In the genomic region with DNA sequence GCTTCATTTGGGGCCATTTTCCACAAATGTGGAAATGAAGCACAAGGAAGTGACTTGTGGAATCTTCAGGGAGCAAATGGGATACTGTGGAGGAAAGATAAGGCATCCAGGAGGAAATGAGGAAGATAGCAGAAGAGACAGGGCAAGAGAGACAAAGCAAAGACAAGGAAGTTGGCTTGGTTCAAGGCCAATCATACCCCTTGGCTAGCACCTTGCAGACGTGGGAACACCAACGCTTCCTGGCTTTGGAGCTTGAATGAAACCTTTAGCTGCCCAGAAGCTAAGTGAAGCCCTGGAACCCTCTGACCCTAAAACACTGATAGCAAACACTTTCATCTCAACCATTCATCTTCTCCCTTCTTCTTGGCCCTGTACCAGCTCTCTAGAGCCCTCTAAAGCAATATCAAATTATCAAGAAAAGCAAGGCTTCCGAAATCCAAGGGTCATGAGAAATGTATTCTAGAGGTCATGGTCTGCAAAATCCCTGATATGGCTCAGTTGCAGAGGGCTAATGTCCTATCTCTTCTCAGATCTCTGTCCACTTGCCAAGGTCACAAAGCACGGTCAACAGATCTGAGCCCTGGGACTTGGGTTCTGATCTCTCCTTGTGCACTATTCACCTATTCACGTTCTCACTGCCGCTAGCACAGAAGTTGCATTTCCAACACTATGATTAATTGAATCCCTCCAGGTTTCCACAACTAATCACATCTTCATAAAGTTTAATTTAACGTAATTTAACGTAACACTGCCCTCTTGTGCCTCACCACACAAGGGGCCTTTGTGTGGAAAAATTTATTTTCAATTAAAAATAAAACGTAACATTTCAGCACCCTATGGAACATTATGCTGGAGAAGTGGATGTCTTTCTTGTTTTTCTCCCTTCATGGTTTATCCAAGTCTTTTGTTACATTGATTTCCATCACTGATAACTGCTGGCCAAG, we compare ENCODE assay signal across 2 cellular contexts.
TF ChIP-seq lines count a peak whose summit lies in the region.

No MANE protein-coding gene starts in this region.

TF ChIP-seq in liver, 16 proteins besides CTCF, POLR2A, EP300 and RAD21 (continued from another document):
- TF ChIP-seq, protein P1, sequence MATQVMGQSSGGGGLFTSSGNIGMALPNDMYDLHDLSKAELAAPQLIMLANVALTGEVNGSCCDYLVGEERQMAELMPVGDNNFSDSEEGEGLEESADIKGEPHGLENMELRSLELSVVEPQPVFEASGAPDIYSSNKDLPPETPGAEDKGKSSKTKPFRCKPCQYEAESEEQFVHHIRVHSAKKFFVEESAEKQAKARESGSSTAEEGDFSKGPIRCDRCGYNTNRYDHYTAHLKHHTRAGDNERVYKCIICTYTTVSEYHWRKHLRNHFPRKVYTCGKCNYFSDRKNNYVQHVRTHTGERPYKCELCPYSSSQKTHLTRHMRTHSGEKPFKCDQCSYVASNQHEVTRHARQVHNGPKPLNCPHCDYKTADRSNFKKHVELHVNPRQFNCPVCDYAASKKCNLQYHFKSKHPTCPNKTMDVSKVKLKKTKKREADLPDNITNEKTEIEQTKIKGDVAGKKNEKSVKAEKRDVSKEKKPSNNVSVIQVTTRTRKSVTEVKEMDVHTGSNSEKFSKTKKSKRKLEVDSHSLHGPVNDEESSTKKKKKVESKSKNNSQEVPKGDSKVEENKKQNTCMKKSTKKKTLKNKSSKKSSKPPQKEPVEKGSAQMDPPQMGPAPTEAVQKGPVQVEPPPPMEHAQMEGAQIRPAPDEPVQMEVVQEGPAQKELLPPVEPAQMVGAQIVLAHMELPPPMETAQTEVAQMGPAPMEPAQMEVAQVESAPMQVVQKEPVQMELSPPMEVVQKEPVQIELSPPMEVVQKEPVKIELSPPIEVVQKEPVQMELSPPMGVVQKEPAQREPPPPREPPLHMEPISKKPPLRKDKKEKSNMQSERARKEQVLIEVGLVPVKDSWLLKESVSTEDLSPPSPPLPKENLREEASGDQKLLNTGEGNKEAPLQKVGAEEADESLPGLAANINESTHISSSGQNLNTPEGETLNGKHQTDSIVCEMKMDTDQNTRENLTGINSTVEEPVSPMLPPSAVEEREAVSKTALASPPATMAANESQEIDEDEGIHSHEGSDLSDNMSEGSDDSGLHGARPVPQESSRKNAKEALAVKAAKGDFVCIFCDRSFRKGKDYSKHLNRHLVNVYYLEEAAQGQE (IDR thresholded peaks at IDR 0.05) = no peak

TF ChIP-seq in HepG2, 621 proteins besides CTCF, POLR2A, EP300 and RAD21 (continued from another document):
- TF ChIP-seq, protein P2, sequence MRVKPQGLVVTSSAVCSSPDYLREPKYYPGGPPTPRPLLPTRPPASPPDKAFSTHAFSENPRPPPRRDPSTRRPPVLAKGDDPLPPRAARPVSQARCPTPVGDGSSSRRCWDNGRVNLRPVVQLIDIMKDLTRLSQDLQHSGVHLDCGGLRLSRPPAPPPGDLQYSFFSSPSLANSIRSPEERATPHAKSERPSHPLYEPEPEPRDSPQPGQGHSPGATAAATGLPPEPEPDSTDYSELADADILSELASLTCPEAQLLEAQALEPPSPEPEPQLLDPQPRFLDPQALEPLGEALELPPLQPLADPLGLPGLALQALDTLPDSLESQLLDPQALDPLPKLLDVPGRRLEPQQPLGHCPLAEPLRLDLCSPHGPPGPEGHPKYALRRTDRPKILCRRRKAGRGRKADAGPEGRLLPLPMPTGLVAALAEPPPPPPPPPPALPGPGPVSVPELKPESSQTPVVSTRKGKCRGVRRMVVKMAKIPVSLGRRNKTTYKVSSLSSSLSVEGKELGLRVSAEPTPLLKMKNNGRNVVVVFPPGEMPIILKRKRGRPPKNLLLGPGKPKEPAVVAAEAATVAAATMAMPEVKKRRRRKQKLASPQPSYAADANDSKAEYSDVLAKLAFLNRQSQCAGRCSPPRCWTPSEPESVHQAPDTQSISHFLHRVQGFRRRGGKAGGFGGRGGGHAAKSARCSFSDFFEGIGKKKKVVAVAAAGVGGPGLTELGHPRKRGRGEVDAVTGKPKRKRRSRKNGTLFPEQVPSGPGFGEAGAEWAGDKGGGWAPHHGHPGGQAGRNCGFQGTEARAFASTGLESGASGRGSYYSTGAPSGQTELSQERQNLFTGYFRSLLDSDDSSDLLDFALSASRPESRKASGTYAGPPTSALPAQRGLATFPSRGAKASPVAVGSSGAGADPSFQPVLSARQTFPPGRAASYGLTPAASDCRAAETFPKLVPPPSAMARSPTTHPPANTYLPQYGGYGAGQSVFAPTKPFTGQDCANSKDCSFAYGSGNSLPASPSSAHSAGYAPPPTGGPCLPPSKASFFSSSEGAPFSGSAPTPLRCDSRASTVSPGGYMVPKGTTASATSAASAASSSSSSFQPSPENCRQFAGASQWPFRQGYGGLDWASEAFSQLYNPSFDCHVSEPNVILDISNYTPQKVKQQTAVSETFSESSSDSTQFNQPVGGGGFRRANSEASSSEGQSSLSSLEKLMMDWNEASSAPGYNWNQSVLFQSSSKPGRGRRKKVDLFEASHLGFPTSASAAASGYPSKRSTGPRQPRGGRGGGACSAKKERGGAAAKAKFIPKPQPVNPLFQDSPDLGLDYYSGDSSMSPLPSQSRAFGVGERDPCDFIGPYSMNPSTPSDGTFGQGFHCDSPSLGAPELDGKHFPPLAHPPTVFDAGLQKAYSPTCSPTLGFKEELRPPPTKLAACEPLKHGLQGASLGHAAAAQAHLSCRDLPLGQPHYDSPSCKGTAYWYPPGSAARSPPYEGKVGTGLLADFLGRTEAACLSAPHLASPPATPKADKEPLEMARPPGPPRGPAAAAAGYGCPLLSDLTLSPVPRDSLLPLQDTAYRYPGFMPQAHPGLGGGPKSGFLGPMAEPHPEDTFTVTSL (CRISPR knock-in tag; IDR thresholded peaks at IDR 0.05; ENCODE audit: borderline replicate concordance) = no peak
- TF ChIP-seq ZNF563 (CRISPR knock-in tag; IDR thresholded peaks at IDR 0.05) (no peak), EED (CRISPR knock-in tag; IDR thresholded peaks at IDR 0.05) (no peak), ZNF446 (CRISPR knock-in tag; IDR thresholded peaks at IDR 0.05) (no peak), HNRNPH1 (optimal IDR thresholded peaks at IDR 0.05; ENCODE audit: low read depth, low read length) (no peak), TCF7L2 (IDR thresholded peaks at IDR 0.05; ENCODE audit: low read depth, low read length) (no peak), KMT2A (CRISPR knock-in tag; IDR thresholded peaks at IDR 0.05) (no peak), ZFP37 (CRISPR knock-in tag; IDR thresholded peaks at IDR 0.05; ENCODE audit: borderline replicate concordance) (no peak), KDM1A (CRISPR knock-in tag; IDR thresholded peaks at IDR 0.05) (no peak), CREB1 (IDR thresholded peaks at IDR 0.05) (no peak), CREB1 (CRISPR knock-in tag; IDR thresholded peaks at IDR 0.05) (no peak)
- TF ChIP-seq, protein P3, sequence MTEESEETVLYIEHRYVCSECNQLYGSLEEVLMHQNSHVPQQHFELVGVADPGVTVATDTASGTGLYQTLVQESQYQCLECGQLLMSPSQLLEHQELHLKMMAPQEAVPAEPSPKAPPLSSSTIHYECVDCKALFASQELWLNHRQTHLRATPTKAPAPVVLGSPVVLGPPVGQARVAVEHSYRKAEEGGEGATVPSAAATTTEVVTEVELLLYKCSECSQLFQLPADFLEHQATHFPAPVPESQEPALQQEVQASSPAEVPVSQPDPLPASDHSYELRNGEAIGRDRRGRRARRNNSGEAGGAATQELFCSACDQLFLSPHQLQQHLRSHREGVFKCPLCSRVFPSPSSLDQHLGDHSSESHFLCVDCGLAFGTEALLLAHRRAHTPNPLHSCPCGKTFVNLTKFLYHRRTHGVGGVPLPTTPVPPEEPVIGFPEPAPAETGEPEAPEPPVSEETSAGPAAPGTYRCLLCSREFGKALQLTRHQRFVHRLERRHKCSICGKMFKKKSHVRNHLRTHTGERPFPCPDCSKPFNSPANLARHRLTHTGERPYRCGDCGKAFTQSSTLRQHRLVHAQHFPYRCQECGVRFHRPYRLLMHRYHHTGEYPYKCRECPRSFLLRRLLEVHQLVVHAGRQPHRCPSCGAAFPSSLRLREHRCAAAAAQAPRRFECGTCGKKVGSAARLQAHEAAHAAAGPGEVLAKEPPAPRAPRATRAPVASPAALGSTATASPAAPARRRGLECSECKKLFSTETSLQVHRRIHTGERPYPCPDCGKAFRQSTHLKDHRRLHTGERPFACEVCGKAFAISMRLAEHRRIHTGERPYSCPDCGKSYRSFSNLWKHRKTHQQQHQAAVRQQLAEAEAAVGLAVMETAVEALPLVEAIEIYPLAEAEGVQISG (CRISPR knock-in tag; IDR thresholded peaks at IDR 0.05) = no peak
